ENCODE assay signal across 1 cellular context in the genomic region with DNA sequence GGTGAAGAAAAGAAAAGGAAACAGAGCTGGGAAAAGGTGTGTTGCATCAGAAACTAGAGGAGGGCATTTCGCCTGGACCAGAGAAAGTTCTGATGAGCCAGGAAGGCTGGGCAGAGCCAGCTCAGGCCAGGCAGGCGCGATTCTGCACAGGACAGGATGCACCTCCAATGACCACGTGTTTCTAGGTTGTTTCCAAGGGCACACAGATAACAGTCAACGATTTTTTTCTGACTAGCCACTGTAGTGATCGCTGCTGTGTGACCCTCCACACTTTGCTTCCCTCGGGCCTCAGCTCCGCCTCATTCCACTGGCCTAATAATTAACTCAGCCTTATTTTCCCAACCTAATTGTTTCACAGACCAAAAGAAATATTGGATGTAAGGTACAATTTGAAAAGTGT.
TF ChIP-seq lines count a peak whose summit lies in the region.

No MANE protein-coding gene starts in this region.

TF ChIP-seq in HepG2, 621 proteins besides CTCF, POLR2A, EP300 and RAD21 (continued from another document):
- TF ChIP-seq, protein P1, sequence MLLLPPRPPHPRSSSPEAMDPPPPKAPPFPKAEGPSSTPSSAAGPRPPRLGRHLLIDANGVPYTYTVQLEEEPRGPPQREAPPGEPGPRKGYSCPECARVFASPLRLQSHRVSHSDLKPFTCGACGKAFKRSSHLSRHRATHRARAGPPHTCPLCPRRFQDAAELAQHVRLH (CRISPR knock-in tag; IDR thresholded peaks at IDR 0.05; ENCODE audit: borderline replicate concordance, low read depth), result no peak
- TF ChIP-seq, protein P2, sequence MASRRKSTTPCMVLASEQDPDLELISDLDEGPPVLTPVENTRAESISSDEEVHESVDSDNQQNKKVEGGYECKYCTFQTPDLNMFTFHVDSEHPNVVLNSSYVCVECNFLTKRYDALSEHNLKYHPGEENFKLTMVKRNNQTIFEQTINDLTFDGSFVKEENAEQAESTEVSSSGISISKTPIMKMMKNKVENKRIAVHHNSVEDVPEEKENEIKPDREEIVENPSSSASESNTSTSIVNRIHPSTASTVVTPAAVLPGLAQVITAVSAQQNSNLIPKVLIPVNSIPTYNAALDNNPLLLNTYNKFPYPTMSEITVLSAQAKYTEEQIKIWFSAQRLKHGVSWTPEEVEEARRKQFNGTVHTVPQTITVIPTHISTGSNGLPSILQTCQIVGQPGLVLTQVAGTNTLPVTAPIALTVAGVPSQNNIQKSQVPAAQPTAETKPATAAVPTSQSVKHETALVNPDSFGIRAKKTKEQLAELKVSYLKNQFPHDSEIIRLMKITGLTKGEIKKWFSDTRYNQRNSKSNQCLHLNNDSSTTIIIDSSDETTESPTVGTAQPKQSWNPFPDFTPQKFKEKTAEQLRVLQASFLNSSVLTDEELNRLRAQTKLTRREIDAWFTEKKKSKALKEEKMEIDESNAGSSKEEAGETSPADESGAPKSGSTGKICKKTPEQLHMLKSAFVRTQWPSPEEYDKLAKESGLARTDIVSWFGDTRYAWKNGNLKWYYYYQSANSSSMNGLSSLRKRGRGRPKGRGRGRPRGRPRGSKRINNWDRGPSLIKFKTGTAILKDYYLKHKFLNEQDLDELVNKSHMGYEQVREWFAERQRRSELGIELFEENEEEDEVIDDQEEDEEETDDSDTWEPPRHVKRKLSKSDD (CRISPR knock-in tag; IDR thresholded peaks at IDR 0.05; ENCODE audit: low read depth), result no peak
- TF ChIP-seq, protein P3, sequence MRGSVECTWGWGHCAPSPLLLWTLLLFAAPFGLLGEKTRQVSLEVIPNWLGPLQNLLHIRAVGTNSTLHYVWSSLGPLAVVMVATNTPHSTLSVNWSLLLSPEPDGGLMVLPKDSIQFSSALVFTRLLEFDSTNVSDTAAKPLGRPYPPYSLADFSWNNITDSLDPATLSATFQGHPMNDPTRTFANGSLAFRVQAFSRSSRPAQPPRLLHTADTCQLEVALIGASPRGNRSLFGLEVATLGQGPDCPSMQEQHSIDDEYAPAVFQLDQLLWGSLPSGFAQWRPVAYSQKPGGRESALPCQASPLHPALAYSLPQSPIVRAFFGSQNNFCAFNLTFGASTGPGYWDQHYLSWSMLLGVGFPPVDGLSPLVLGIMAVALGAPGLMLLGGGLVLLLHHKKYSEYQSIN (CRISPR knock-in tag; IDR thresholded peaks at IDR 0.05; ENCODE audit: borderline replicate concordance), result no peak
- TF ChIP-seq ETV6 (CRISPR knock-in tag; conservative IDR thresholded peaks at IDR 0.05) (no peak), GATAD2A (CRISPR knock-in tag; IDR thresholded peaks at IDR 0.05) (0 out of 2 replicates have a peak, but pooled peaks have one; percentile 46), SAP130 (CRISPR knock-in tag; IDR thresholded peaks at IDR 0.05; ENCODE audit: low read depth) (peak; percentile 49), HOXA3 (CRISPR knock-in tag; IDR thresholded peaks at IDR 0.05) (peak; percentile 30; the same call in 1 of the 2 replicates), RBFOX2 (IDR thresholded peaks at IDR 0.05; ENCODE audit: low read depth, low read length) (no peak), HNRNPK (IDR thresholded peaks at IDR 0.05; ENCODE audit: low read depth, low read length, poor library complexity, severe bottlenecking) (no peak)
- TF ChIP-seq, protein P4, sequence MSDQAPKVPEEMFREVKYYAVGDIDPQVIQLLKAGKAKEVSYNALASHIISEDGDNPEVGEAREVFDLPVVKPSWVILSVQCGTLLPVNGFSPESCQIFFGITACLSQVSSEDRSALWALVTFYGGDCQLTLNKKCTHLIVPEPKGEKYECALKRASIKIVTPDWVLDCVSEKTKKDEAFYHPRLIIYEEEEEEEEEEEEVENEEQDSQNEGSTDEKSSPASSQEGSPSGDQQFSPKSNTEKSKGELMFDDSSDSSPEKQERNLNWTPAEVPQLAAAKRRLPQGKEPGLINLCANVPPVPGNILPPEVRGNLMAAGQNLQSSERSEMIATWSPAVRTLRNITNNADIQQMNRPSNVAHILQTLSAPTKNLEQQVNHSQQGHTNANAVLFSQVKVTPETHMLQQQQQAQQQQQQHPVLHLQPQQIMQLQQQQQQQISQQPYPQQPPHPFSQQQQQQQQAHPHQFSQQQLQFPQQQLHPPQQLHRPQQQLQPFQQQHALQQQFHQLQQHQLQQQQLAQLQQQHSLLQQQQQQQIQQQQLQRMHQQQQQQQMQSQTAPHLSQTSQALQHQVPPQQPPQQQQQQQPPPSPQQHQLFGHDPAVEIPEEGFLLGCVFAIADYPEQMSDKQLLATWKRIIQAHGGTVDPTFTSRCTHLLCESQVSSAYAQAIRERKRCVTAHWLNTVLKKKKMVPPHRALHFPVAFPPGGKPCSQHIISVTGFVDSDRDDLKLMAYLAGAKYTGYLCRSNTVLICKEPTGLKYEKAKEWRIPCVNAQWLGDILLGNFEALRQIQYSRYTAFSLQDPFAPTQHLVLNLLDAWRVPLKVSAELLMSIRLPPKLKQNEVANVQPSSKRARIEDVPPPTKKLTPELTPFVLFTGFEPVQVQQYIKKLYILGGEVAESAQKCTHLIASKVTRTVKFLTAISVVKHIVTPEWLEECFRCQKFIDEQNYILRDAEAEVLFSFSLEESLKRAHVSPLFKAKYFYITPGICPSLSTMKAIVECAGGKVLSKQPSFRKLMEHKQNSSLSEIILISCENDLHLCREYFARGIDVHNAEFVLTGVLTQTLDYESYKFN (CRISPR knock-in tag; conservative IDR thresholded peaks at IDR 0.05), result peak; percentile 67
- TF ChIP-seq, protein P5, sequence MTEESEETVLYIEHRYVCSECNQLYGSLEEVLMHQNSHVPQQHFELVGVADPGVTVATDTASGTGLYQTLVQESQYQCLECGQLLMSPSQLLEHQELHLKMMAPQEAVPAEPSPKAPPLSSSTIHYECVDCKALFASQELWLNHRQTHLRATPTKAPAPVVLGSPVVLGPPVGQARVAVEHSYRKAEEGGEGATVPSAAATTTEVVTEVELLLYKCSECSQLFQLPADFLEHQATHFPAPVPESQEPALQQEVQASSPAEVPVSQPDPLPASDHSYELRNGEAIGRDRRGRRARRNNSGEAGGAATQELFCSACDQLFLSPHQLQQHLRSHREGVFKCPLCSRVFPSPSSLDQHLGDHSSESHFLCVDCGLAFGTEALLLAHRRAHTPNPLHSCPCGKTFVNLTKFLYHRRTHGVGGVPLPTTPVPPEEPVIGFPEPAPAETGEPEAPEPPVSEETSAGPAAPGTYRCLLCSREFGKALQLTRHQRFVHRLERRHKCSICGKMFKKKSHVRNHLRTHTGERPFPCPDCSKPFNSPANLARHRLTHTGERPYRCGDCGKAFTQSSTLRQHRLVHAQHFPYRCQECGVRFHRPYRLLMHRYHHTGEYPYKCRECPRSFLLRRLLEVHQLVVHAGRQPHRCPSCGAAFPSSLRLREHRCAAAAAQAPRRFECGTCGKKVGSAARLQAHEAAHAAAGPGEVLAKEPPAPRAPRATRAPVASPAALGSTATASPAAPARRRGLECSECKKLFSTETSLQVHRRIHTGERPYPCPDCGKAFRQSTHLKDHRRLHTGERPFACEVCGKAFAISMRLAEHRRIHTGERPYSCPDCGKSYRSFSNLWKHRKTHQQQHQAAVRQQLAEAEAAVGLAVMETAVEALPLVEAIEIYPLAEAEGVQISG (CRISPR knock-in tag; IDR thresholded peaks at IDR 0.05), result peak; percentile 33; the same call in 1 of the 2 replicates
TF ChIP-seq in HepG2: peak in this region for 55.
